In the genomic region with DNA sequence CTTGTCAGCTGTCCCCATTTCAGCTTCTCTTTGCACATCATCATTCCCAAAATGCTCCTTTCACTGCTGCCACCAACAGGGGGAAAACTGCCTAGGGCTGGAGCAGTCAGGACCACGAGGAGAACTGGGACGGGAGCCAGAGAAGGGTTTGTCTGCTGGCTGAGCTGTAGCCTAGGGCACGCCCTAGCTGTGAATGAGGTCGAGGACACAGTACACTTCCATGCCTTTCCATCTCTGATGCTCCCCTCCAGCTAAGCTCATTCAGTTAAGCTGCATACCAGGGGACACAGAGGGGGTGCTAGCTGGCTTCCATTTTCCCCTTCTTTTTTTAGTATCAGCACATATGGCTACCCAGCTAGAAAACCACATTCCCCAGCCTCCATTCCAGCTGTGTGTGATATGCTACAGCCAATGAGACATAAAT, we compare ENCODE assay signal across 9 cellular contexts.
DNase-seq lines count a peak whose midpoint lies in the region; ATAC-seq, FAIRE-seq and TF ChIP-seq lines count a peak whose summit lies in the region.
"Had no signal": no experiment of that assay in that cellular context is flagged by ENCODE, and none has a peak within 500 bp of the region (broad histone marks: within the 10 kb centered on the region; RNA-seq: fewer than 3 reads in every experiment).

No MANE protein-coding gene starts in this region.

- CTCF ChIA-PET in endothelial cell of umbilical vein (lab: Charles Lee) = interaction anchor here (0.7 to 1.9 kb wide), 14 partner anchors 9 to 67 kb away, joined by 3 to 16 read pairs (median 4); partner anchors contain the start of gene STK10

- no peaks in the 10 kb centered on the region for H3K4me1 ChIP-seq in endothelial cell of umbilical vein (ENCODE audit: control insufficient read depth, extremely low read depth, insufficient read depth, low read length)

- ATAC-seq in activated T-cell treated with anti-CD3 and anti-CD28 coated beads, Interleukin-2, amount 50 U/mL, for 72 hours (replicated peaks in 1 of 2) = no peak

- dilution Hi-C loops in endothelial cell of umbilical vein (cut with MboI; ENCODE audit: extremely low pct_ligation_motif_present, low sequenced_read_pairs) = no loop called here

- BruUV-seq in endothelial cell of umbilical vein (replicated peaks; lab: Mats Ljungman, UMichigan) = no TSS peak

- H2AFZ ChIP-seq in endothelial cell of umbilical vein (ENCODE audit: low read depth, low read length) = no peak overlapping the region

- no peaks in the 10 kb centered on the region for H3K79me2 ChIP-seq in endothelial cell of umbilical vein (ENCODE audit: control insufficient read depth, insufficient read depth, low read length)

- TF ChIP-seq POLR2A in endothelial cell of umbilical vein (IDR thresholded peaks at IDR 0.05; ENCODE audit: low read depth, low read length) (no peak), GM12892 (IDR thresholded peaks at IDR 0.05; ENCODE audit: low read depth, low read length) (no peak)

- H3K27me3 Mint-ChIP-seq in activated T-cell treated with anti-CD3 and anti-CD28 coated beads, Interleukin-2, amount 50 U/mL, for 72 hours (ENCODE audit: low read depth) = no peaks in the 10 kb centered on the region

- H4K20me1 ChIP-seq in endothelial cell of umbilical vein (replicated peaks; ENCODE audit: control insufficient read depth, extremely low read depth, insufficient read depth, low read length) = no peaks in the 10 kb centered on the region

- POLR2A ChIA-PET in endothelial cell of umbilical vein (lab: Charles Lee) = interaction anchor here (0.5 kb wide), 1 partner anchor 68 kb away, joined by 14 read pairs; no protein-coding TSS in a partner anchor

- H3K4me3 Mint-ChIP-seq in activated T-cell treated with anti-CD3 and anti-CD28 coated beads, Interleukin-2, amount 50 U/mL, for 72 hours = no peak overlapping the region

- no peak overlapping the region for H3K4me2 ChIP-seq in endothelial cell of umbilical vein (ENCODE audit: insufficient read depth, low read length)

- no peaks in the 10 kb centered on the region for H3K9me1 ChIP-seq in endothelial cell of umbilical vein (replicated peaks; ENCODE audit: control insufficient read depth, extremely low read depth, insufficient read depth, low read length)

- FAIRE-seq in endothelial cell of umbilical vein (lab: Jason Lieb, UNC) (peak; percentile 37), GM12892 (lab: Jason Lieb, UNC) (no peak)

- H3K36me3 ChIP-seq in endothelial cell of umbilical vein (ENCODE audit: control insufficient read depth in 2 of 2, extremely low read depth in 1 of 2, insufficient read depth in 2 of 2, low read length in 2 of 2) = peaks cover 0 to 4% of the 10 kb centered on the region in 2 experiments
- H3K36me3 ChIP-seq: thoracic aorta had no signal

- H3K27ac ChIP-seq in endothelial cell of umbilical vein (ENCODE audit: insufficient read depth, low read depth, low read length) = no peak overlapping the region
- H3K27ac ChIP-seq: thoracic aorta had no signal

- no peak overlapping the region for H3K4me3 ChIP-seq in endothelial cell of umbilical vein (replicated peaks in 1 of 3; ENCODE audit: insufficient read depth in 1 of 3, low read depth in 1 of 3, low read length in 3 of 3)
- H3K4me3 ChIP-seq: thoracic aorta had no signal

- H3K4me1 Mint-ChIP-seq in activated T-cell treated with anti-CD3 and anti-CD28 coated beads, Interleukin-2, amount 50 U/mL, for 72 hours (ENCODE audit: low read depth) = peaks cover 22% of the 10 kb centered on the region

- no peak overlapping the region for H3K27ac Mint-ChIP-seq in activated T-cell treated with anti-CD3 and anti-CD28 coated beads, Interleukin-2, amount 50 U/mL, for 72 hours

- peak; percentile 92 for DNase-seq in DMS 273 treated with DMSO at 0.1 percent for 48 hours (lab: John Stamatoyannopoulos, UW)
- DNase-seq in NCI-H82 treated with DMSO at 0.1 percent for 48 hours (lab: John Stamatoyannopoulos, UW; ENCODE audit: unreplicated experiment) = peak; percentile 32
- no peak for DNase-seq in endothelial cell of umbilical vein (ENCODE audit: low read depth, low spot score)
- DNase-seq in myocyte (ENCODE audit: low read depth) = peak; percentile 96
- DNase-seq in middle frontal gyrus (ENCODE audit: extremely low spot score, low spot score) = no peak
- DNase-seq in activated T-cell treated with anti-CD3 and anti-CD28 coated beads, Interleukin-2, amount 50 U/mL, for 72 hours = no peak
- no peak for DNase-seq in DMS153 (lab: John Stamatoyannopoulos, UW)
- DNase-seq in GM12892 (ENCODE audit: insufficient read length) = no peak

- peaks cover 0 to 3% of the 10 kb centered on the region in 2 donors for H3K9me3 Mint-ChIP-seq in activated T-cell treated with anti-CD3 and anti-CD28 coated beads, Interleukin-2, amount 50 U/mL, for 72 hours

- intact Hi-C loops in endothelial cell of umbilical vein (cut with micrococcal nuclease) = no loop called here

- H3K9me3 ChIP-seq in endothelial cell of umbilical vein (replicated peaks; ENCODE audit: control insufficient read depth, insufficient read depth, low read length) = no peaks in the 10 kb centered on the region
- H3K9me3 ChIP-seq: thoracic aorta had no signal

- no peaks in the 10 kb centered on the region for H3K27me3 ChIP-seq in endothelial cell of umbilical vein (ENCODE audit: control insufficient read depth in 2 of 2, insufficient read depth in 2 of 2, low read length in 2 of 2)

- H3K9ac ChIP-seq in endothelial cell of umbilical vein (replicated peaks; ENCODE audit: extremely low read depth, insufficient read depth, low read length) = no peak overlapping the region

- peaks cover 12 to 34% of the 10 kb centered on the region in 2 donors for H3K36me3 Mint-ChIP-seq in activated T-cell treated with anti-CD3 and anti-CD28 coated beads, Interleukin-2, amount 50 U/mL, for 72 hours (ENCODE audit: insufficient read depth in 2 of 2)

- TF ChIP-seq CTCF in endothelial cell of umbilical vein (IDR thresholded peaks at IDR 0.05; ENCODE audit: extremely low read depth in 1 of 2, insufficient read depth in 1 of 2, low read depth in 1 of 2, low read length in 2 of 2) = no peak

TF ChIP-seq in endothelial cell of umbilical vein, 7 proteins besides CTCF, POLR2A, EP300 and RAD21:
- no peak for TF ChIP-seq FOS (IDR thresholded peaks at IDR 0.05; ENCODE audit: borderline replicate concordance, insufficient read depth, low read length)

Comparison
In these comparisons a context has a peak if more than half of its experiments do, and no peak if none do; other contexts are left out.
1. DNase-seq: peak in DMS 273 treated with DMSO at 0.1 percent for 48 hours (single experiment), NCI-H82 treated with DMSO at 0.1 percent for 48 hours (single experiment) and myocyte (single experiment); none in endothelial cell of umbilical vein (single experiment), middle frontal gyrus (single experiment), activated T-cell treated with anti-CD3 and anti-CD28 coated beads, Interleukin-2, amount 50 U/mL, for 72 hours (0 of 2), DMS153 (single experiment) and GM12892 (single experiment).